In the genomic region with DNA sequence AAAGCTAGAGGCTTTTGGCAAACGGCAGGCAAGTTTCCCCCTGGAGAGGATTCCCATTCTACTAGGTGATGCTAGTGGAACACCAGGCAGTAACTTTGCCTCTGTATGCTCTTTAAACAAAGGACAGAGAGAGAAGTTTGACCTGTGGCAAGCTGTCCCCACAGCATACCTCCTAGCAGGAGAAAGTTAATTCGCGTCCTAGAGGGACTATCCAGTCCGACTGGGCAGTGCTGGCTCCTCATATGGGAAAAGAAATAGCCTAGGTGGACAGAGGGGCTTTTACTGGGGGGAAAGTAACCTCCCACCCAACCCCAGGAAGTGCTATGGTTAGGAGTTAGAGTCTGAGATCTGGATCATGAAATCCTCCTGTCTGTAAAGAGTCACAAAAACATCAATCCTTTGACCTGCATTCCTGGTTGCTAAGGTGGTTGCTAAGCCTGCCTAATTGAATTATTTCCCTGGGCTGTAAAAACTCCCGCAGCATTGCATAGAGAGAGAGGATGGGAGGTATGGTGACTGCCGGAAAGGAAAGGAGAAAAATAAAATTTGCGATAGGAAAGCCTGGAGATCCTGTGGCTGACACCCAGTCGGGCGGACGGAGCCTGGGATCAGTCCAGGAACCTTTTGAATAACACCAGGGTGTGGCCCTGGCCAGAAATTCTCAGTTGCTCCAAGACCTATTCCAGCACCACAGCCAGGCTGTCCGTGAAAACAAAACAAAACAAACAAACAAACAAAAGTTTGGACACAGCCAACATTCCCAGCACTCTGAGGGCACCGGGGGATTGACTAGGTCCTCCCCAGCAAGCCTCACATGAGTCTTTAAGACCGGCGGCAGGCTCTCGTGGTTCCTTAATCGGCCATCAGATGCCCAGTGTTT, we compare ENCODE assay signal across 13 cellular contexts.
A peak's percentile ranks its signal among the peaks of the same experiment; 100 is the strongest.
DNase-seq lines count a peak whose midpoint lies in the region; ATAC-seq and TF ChIP-seq lines count a peak whose summit lies in the region.
"Had no signal": no experiment of that assay in that cellular context is flagged by ENCODE, and none has a peak within 500 bp of the region (broad histone marks: within the 10 kb centered on the region; RNA-seq: fewer than 3 reads in every experiment).

No MANE protein-coding gene starts in this region.

- no peaks in the 10 kb centered on the region for H3K9me2 ChIP-seq in PC-9 (ENCODE audit: insufficient read depth)

- H3K9me3 ChIP-seq in PC-9 (ENCODE audit: insufficient read depth, low read depth) (no peaks in the 10 kb centered on the region), aorta (ENCODE audit: control insufficient read depth, low read length) (no peaks in the 10 kb centered on the region)
- H3K9me3 ChIP-seq: neutrophil, vagina had no signal

- intact Hi-C loops in PC-9 (cut with micrococcal nuclease; ENCODE audit: unreplicated experiment) (no loop called here), aorta (cut with DNase I) (no loop called here)

- CTCF ChIA-PET in PC-9 (lab: Charles Lee), result no interaction called here

- H4K20me1 ChIP-seq in PC-9 (ENCODE audit: insufficient read depth), result no peaks in the 10 kb centered on the region

- TF ChIP-seq CTCF in PC-9 (conservative IDR thresholded peaks at IDR 0.05) (no peak), fibroblast of villous mesenchyme (IDR thresholded peaks at IDR 0.05; ENCODE audit: insufficient read depth, low read depth, low read length) (no peak)

- no peak overlapping the region for H3K4me3 ChIP-seq in PC-9
- H3K4me3 ChIP-seq in fibroblast of villous mesenchyme (ENCODE audit: low read depth, low read length), result peak overlapping the region; percentile 21
- no peak overlapping the region for H3K4me3 ChIP-seq in aorta (ENCODE audit: low read length in 2 of 2)

- H3K79me2 ChIP-seq in PC-9 (ENCODE audit: low read depth), result no peaks in the 10 kb centered on the region

- no peaks in the 10 kb centered on the region for H3K27me3 ChIP-seq in PC-9 (ENCODE audit: insufficient read depth, low read depth)
- H3K27me3 ChIP-seq in aorta (ENCODE audit: control insufficient read depth in 1 of 2, insufficient read depth in 2 of 2, low read length in 1 of 2), result no peaks in the 10 kb centered on the region
- H3K27me3 ChIP-seq: neutrophil, vagina had no signal

- POLR2A ChIA-PET in PC-9 (lab: Charles Lee; ENCODE audit: unreplicated experiment), result no interaction called here

- peak; percentile 24 for DNase-seq in EH (ENCODE audit: low read depth)
- no peak for DNase-seq in PC-9
- DNase-seq in fibroblast of villous mesenchyme (ENCODE audit: low read depth), result peak; percentile 2
- DNase-seq in renal cortical epithelial cell (ENCODE audit: low read depth), result peak; percentile 45
- DNase-seq in central memory CD4-positive, alpha-beta T cell, result no peak
- DNase-seq in aorta, result no peak
- DNase-seq in GM19240 (ENCODE audit: insufficient read length, low spot score), result no peak
- DNase-seq: CD4-positive, alpha-beta T cell; NCI-H187 had no signal

- no peak overlapping the region for H2AFZ ChIP-seq in PC-9

- ATAC-seq in aorta (ENCODE audit: low FRiP score), result no peak
- ATAC-seq in HG02870 (IDR thresholded peaks at IDR 0.05; ENCODE audit: unreplicated experiment), result no peak
- ATAC-seq: activated T-helper 17 cell treated with anti-CD3 and anti-CD28 coated beads, Interleukin-2, amount 50 U/mL, for 72 hours had no signal

- no TSS peak for BruUV-seq in PC-9 (replicated peaks; lab: Mats Ljungman, UMichigan)

- H3F3A ChIP-seq in PC-9 (ENCODE audit: insufficient read depth, low read depth), result no peaks in the 10 kb centered on the region

- 33 to 36% methylated on average over 16 of the region's 16 CpGs for WGBS in aorta, 2 donors

- no peaks in the 10 kb centered on the region for H3K36me3 ChIP-seq in PC-9 (ENCODE audit: low read depth)
- no peaks in the 10 kb centered on the region for H3K36me3 ChIP-seq in aorta (ENCODE audit: control insufficient read depth in 1 of 2, insufficient read depth in 2 of 2, low read length in 1 of 2)
- H3K36me3 ChIP-seq: neutrophil, vagina had no signal

- H3K4me1 ChIP-seq in PC-9 (replicated peaks; ENCODE audit: insufficient read depth) (peaks cover 9% of the 10 kb centered on the region; the same call in 1 of the 2 replicates), aorta (ENCODE audit: control insufficient read depth in 1 of 2, insufficient read depth in 2 of 2, low read length in 2 of 2) (no peaks in the 10 kb centered on the region)

- H3K27ac ChIP-seq in PC-9 (no peak overlapping the region), aorta (ENCODE audit: low read depth in 1 of 2, low read length in 2 of 2) (no peak overlapping the region)
- H3K27ac ChIP-seq: neutrophil, vagina had no signal

- 0 out of 2 replicates have a peak overlapping the region, but pooled peaks have one; percentile 3 for H3K4me2 ChIP-seq in PC-9

Comparison
In these comparisons a context has a peak if more than half of its experiments do, and no peak if none do; other contexts are left out.
1. DNase-seq: peak in EH (single experiment), fibroblast of villous mesenchyme (single experiment) and renal cortical epithelial cell (single experiment); none in PC-9 (0 of 2), central memory CD4-positive, alpha-beta T cell (single experiment), aorta (0 of 2) and GM19240 (single experiment).